Comparison of ENCODE assay signal across 32 cellular contexts in the genomic region with DNA sequence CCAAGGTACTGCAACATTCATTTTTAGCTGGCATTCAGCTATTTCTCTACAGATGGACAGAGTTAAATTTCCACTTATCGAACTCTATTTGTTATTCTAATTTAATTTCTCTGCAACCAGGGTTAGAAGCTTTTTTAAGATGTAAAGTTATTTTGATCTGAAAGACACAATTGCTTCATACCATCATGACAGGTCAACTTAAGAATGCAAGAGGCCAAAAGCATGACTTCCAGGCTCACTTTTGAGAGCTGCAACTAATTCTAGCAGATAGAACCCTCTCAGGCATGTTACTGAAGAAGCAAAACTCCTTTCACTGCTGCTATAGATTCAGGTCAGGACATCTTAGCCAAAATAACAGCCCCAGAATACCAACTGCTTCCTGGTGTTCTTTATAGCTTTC.
"Had no signal": no experiment of that assay in that cellular context is flagged by ENCODE, and none has a peak within 500 bp of the region (broad histone marks: within the 10 kb centered on the region; RNA-seq: fewer than 3 reads in every experiment).

No MANE protein-coding gene starts in this region.

- H3K79me2 ChIP-seq: hepatocyte had no signal

- ATAC-seq: gastroesophageal sphincter; right lobe of liver; stimulated activated effector memory CD8-positive, alpha-beta T cell treated with anti-CD3 and anti-CD28 coated beads, Interleukin-12 subunit alpha, Interleukin-12 subunit beta, amount 100 ng/mL, for 72 hours; stimulated activated naive CD8-positive, alpha-beta T cell treated with anti-CD3 and anti-CD28 coated beads, Interleukin-15, amount 100 ng/mL, for 72 hours had no signal

- H3K9me3 ChIP-seq: esophagus squamous epithelium, gastroesophageal sphincter, left ventricle myocardium inferior, neutrophil, ovary, right lobe of liver, uterus had no signal

- H3K4me3 Mint-ChIP-seq: activated CD4-positive, alpha-beta memory T cell treated with anti-CD3 and anti-CD28 coated beads for 36 hours; activated CD4-positive, alpha-beta T cell treated with anti-CD3 and anti-CD28 coated beads, Interleukin-2, amount 10 ng/mL, durations not matched to agents 24 days and 14 days; activated naive CD4-positive, alpha-beta T cell treated with anti-CD3 and anti-CD28 coated beads, Interleukin-2, amount 10 ng/mL, durations not matched to agents 7 days and 5 days; activated naive CD8-positive, alpha-beta T cell treated with anti-CD3 and anti-CD28 coated beads, Interleukin-2, amount 10 ng/mL, durations not matched to agents 7 days and 5 days; activated T-cell treated with anti-CD3 and anti-CD28 coated beads, Interleukin-2, amount 50 U/mL, for 24 hours; dendritic cell treated with granulocyte-macrophage colony-stimulating factor and Interleukin-4, amounts not matched to agents 40 ng/mL and 50 ng/mL, for 4 days; endodermal cell; nephron progenitor cell; stimulated activated effector memory CD8-positive, alpha-beta T cell treated with anti-CD3 and anti-CD28 coated beads, Interleukin-12 subunit alpha, Interleukin-12 subunit beta, amount 100 ng/mL, for 72 hours; stimulated activated naive CD8-positive, alpha-beta T cell treated with anti-CD3 and anti-CD28 coated beads, Interleukin-15, amount 100 ng/mL, for 72 hours; type B pancreatic cell had no signal

- H3K27ac Mint-ChIP-seq: activated CD4-positive, alpha-beta memory T cell treated with anti-CD3 and anti-CD28 coated beads for 36 hours; activated CD4-positive, alpha-beta T cell treated with anti-CD3 and anti-CD28 coated beads, Interleukin-2, amount 10 ng/mL, durations not matched to agents 24 days and 14 days; activated naive CD4-positive, alpha-beta T cell treated with anti-CD3 and anti-CD28 coated beads, Interleukin-2, amount 10 ng/mL, durations not matched to agents 7 days and 5 days; activated naive CD8-positive, alpha-beta T cell treated with anti-CD3 and anti-CD28 coated beads, Interleukin-2, amount 10 ng/mL, durations not matched to agents 7 days and 5 days; activated T-cell treated with anti-CD3 and anti-CD28 coated beads, Interleukin-2, amount 50 U/mL, for 24 hours; dendritic cell treated with granulocyte-macrophage colony-stimulating factor and Interleukin-4, amounts not matched to agents 40 ng/mL and 50 ng/mL, for 4 days; endodermal cell; nephron progenitor cell; progenitor cell of endocrine pancreas; stimulated activated effector memory CD8-positive, alpha-beta T cell treated with anti-CD3 and anti-CD28 coated beads, Interleukin-12 subunit alpha, Interleukin-12 subunit beta, amount 100 ng/mL, for 72 hours; stimulated activated naive CD8-positive, alpha-beta T cell treated with anti-CD3 and anti-CD28 coated beads, Interleukin-15, amount 100 ng/mL, for 72 hours; type B pancreatic cell had no signal

- DNase-seq: activated CD4-positive, alpha-beta memory T cell treated with anti-CD3 and anti-CD28 coated beads for 36 hours; activated CD4-positive, alpha-beta T cell treated with anti-CD3 and anti-CD28 coated beads, Interleukin-2, amount 10 ng/mL, durations not matched to agents 24 days and 14 days; activated CD4-positive, CD25-positive, alpha-beta regulatory T cell treated with anti-CD3 and anti-CD28 coated beads, Interleukin-2, amount 50 U/mL, for 72 hours; activated CD8-positive, alpha-beta memory T cell treated with anti-CD3 and anti-CD28 coated beads, Interleukin-2, amount 50 U/mL, for 4 hours; activated gamma-delta T cell; activated naive CD4-positive, alpha-beta T cell treated with anti-CD3 and anti-CD28 coated beads, Interleukin-2, amount 10 ng/mL, durations not matched to agents 7 days and 5 days; activated naive CD8-positive, alpha-beta T cell treated with anti-CD3 and anti-CD28 coated beads, Interleukin-2, amount 10 ng/mL, durations not matched to agents 7 days and 5 days; activated T-cell treated with anti-CD3 and anti-CD28 coated beads, Interleukin-2, amount 50 U/mL, for 24 hours; amniotic stem cell; brain microvascular endothelial cell; caudate nucleus; endodermal cell; esophagus squamous epithelium; left ventricle myocardium inferior; nephron progenitor cell; ovary; right lobe of liver; stimulated activated CD4-positive, alpha-beta T cell treated with anti-CD3 and anti-CD28 coated beads, Interleukin-12 subunit alpha, Interleukin-12 subunit beta, amount 100 ng/mL, for 4 hours; stimulated activated CD4-positive, alpha-beta T cell treated with anti-CD3 and anti-CD28 coated beads, Interleukin-4, amount 100 ng/mL, for 24 hours; stimulated activated naive CD8-positive, alpha-beta T cell treated with anti-CD3 and anti-CD28 coated beads, Interleukin-15, amount 100 ng/mL, for 72 hours; substantia nigra; T-helper 2 cell; uterus had no signal

- H2AFZ ChIP-seq: hepatocyte had no signal

- H3K27ac ChIP-seq: brain microvascular endothelial cell, epithelial cell of prostate, esophagus squamous epithelium, gastroesophageal sphincter, hepatocyte, left ventricle myocardium inferior, neutrophil, ovary, right lobe of liver, skin epidermis, uterus had no signal

- H3K36me3 ChIP-seq: brain microvascular endothelial cell, esophagus squamous epithelium, gastroesophageal sphincter, left ventricle myocardium inferior, neutrophil, ovary, right lobe of liver, uterus had no signal

- H3K4me3 ChIP-seq: esophagus squamous epithelium, gastroesophageal sphincter, hepatocyte, left ventricle myocardium inferior, ovary, right lobe of liver, skin epidermis, uterus had no signal

- H3K9me3 Mint-ChIP-seq: activated CD4-positive, alpha-beta memory T cell treated with anti-CD3 and anti-CD28 coated beads for 36 hours; activated CD4-positive, alpha-beta T cell treated with anti-CD3 and anti-CD28 coated beads, Interleukin-2, amount 10 ng/mL, durations not matched to agents 24 days and 14 days; activated naive CD4-positive, alpha-beta T cell treated with anti-CD3 and anti-CD28 coated beads, Interleukin-2, amount 10 ng/mL, durations not matched to agents 7 days and 5 days; activated naive CD8-positive, alpha-beta T cell treated with anti-CD3 and anti-CD28 coated beads, Interleukin-2, amount 10 ng/mL, durations not matched to agents 7 days and 5 days; activated T-cell treated with anti-CD3 and anti-CD28 coated beads, Interleukin-2, amount 50 U/mL, for 24 hours; dendritic cell treated with granulocyte-macrophage colony-stimulating factor and Interleukin-4, amounts not matched to agents 40 ng/mL and 50 ng/mL, for 4 days; nephron progenitor cell; stimulated activated effector memory CD8-positive, alpha-beta T cell treated with anti-CD3 and anti-CD28 coated beads, Interleukin-12 subunit alpha, Interleukin-12 subunit beta, amount 100 ng/mL, for 72 hours; stimulated activated naive CD8-positive, alpha-beta T cell treated with anti-CD3 and anti-CD28 coated beads, Interleukin-15, amount 100 ng/mL, for 72 hours; type B pancreatic cell had no signal

- H3K4me1 ChIP-seq: esophagus squamous epithelium, gastroesophageal sphincter, left ventricle myocardium inferior, right lobe of liver, uterus had no signal

- H3K36me3 Mint-ChIP-seq: activated CD4-positive, alpha-beta memory T cell treated with anti-CD3 and anti-CD28 coated beads for 36 hours; activated naive CD4-positive, alpha-beta T cell treated with anti-CD3 and anti-CD28 coated beads, Interleukin-2, amount 10 ng/mL, durations not matched to agents 7 days and 5 days; activated naive CD8-positive, alpha-beta T cell treated with anti-CD3 and anti-CD28 coated beads, Interleukin-2, amount 10 ng/mL, durations not matched to agents 7 days and 5 days; stimulated activated effector memory CD8-positive, alpha-beta T cell treated with anti-CD3 and anti-CD28 coated beads, Interleukin-12 subunit alpha, Interleukin-12 subunit beta, amount 100 ng/mL, for 72 hours; type B pancreatic cell had no signal

- H3K4me1 Mint-ChIP-seq: activated CD4-positive, alpha-beta T cell treated with anti-CD3 and anti-CD28 coated beads, Interleukin-2, amount 10 ng/mL, durations not matched to agents 24 days and 14 days; activated naive CD4-positive, alpha-beta T cell treated with anti-CD3 and anti-CD28 coated beads, Interleukin-2, amount 10 ng/mL, durations not matched to agents 7 days and 5 days; activated naive CD8-positive, alpha-beta T cell treated with anti-CD3 and anti-CD28 coated beads, Interleukin-2, amount 10 ng/mL, durations not matched to agents 7 days and 5 days; endodermal cell; stimulated activated effector memory CD8-positive, alpha-beta T cell treated with anti-CD3 and anti-CD28 coated beads, Interleukin-12 subunit alpha, Interleukin-12 subunit beta, amount 100 ng/mL, for 72 hours; stimulated activated naive CD8-positive, alpha-beta T cell treated with anti-CD3 and anti-CD28 coated beads, Interleukin-15, amount 100 ng/mL, for 72 hours had no signal

- H3K4me2 ChIP-seq: hepatocyte had no signal

- H3K27me3 ChIP-seq: brain microvascular endothelial cell, esophagus squamous epithelium, gastroesophageal sphincter, hepatocyte, neutrophil, ovary, right lobe of liver, uterus had no signal
